ENCODE assay signal across 11 cellular contexts in genomic region chr1:199510314-199510713, GRCh38.
A peak's percentile ranks its signal among the peaks of the same experiment; 100 is the strongest.
DNase-seq lines count a peak whose midpoint lies in the region; ATAC-seq lines count a peak whose summit lies in the region.
"Had no signal": no experiment of that assay in that cellular context is flagged by ENCODE, and none has a peak within 500 bp of the region (broad histone marks: within the 10 kb centered on the region; RNA-seq: fewer than 3 reads in every experiment).

No MANE protein-coding gene starts in this region.

- DNase-seq in stimulated activated effector memory CD8-positive, alpha-beta T cell treated with anti-CD3 and anti-CD28 coated beads, Interleukin-12 subunit alpha, Interleukin-12 subunit beta, amount 100 ng/mL, for 72 hours (ENCODE audit: low spot score in 2 of 2): no peak
- DNase-seq in activated CD4-positive, CD25-positive, alpha-beta regulatory T cell treated with anti-CD3 and anti-CD28 coated beads, Interleukin-2, amount 50 U/mL, for 72 hours: no peak
- DNase-seq in Right ventricle myocardium superior: no peak
- no peak for DNase-seq in NCI-H2029 treated with DMSO at 0.1 percent for 48 hours (lab: John Stamatoyannopoulos, UW)
- DNase-seq: body of pancreas, KBM-7, NCI-H2081 treated with DMSO at 0.1 percent for 48 hours, occipital lobe had no signal

- no peaks in the 10 kb centered on the region for H3K36me3 Mint-ChIP-seq in stimulated activated effector memory CD8-positive, alpha-beta T cell treated with anti-CD3 and anti-CD28 coated beads, Interleukin-12 subunit alpha, Interleukin-12 subunit beta, amount 100 ng/mL, for 72 hours

- no peak overlapping the region for H3K4me3 Mint-ChIP-seq in stimulated activated effector memory CD8-positive, alpha-beta T cell treated with anti-CD3 and anti-CD28 coated beads, Interleukin-12 subunit alpha, Interleukin-12 subunit beta, amount 100 ng/mL, for 72 hours

- intact Hi-C loops in Right ventricle myocardium superior (cut with DNase I): no loop called here

- H3K4me1 Mint-ChIP-seq in stimulated activated effector memory CD8-positive, alpha-beta T cell treated with anti-CD3 and anti-CD28 coated beads, Interleukin-12 subunit alpha, Interleukin-12 subunit beta, amount 100 ng/mL, for 72 hours: no peaks in the 10 kb centered on the region

- ATAC-seq in GM19023 (IDR thresholded peaks at IDR 0.05; ENCODE audit: unreplicated experiment) (peak; percentile 79), HG02642 (IDR thresholded peaks at IDR 0.05; ENCODE audit: poor library complexity, unreplicated experiment) (peak; percentile 89), HG03439 (IDR thresholded peaks at IDR 0.05; ENCODE audit: unreplicated experiment) (peak; percentile 67), Right ventricle myocardium superior (ENCODE audit: poor library complexity) (no peak)
- peak; percentile 31 for ATAC-seq in stimulated activated effector memory CD8-positive, alpha-beta T cell treated with anti-CD3 and anti-CD28 coated beads, Interleukin-12 subunit alpha, Interleukin-12 subunit beta, amount 100 ng/mL, for 72 hours
- ATAC-seq: body of pancreas had no signal

- no peak overlapping the region for H3K27ac Mint-ChIP-seq in stimulated activated effector memory CD8-positive, alpha-beta T cell treated with anti-CD3 and anti-CD28 coated beads, Interleukin-12 subunit alpha, Interleukin-12 subunit beta, amount 100 ng/mL, for 72 hours

- no peaks in the 10 kb centered on the region for H3K9me3 Mint-ChIP-seq in stimulated activated effector memory CD8-positive, alpha-beta T cell treated with anti-CD3 and anti-CD28 coated beads, Interleukin-12 subunit alpha, Interleukin-12 subunit beta, amount 100 ng/mL, for 72 hours
